ENCODE assay signal across 14 cellular contexts in the genomic region with DNA sequence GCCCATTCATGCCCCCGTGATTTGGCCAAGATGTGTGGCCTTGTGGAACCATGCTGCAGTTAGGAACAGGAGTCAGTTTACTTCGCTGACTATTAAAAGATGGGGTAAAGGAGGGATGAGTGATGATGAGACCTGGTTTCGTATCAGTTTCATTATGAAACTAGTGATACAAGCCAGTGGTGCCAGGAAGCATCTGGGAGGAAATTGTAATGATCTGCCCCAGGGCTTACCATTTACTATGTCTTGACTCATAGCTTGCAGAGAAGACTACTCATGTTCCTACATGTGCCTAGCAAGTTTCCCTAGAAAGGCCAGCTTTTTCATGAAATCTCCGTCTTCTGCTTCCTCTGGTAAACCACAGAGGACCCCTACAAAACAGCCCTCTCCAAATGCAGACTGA. TPM values are rescaled to one million over a fixed set of nuclear protein-coding genes. Genes with fewer than 3 reads are reported as not detected.
DNase-seq lines count a peak whose midpoint lies in the region; ATAC-seq, FAIRE-seq and TF ChIP-seq lines count a peak whose summit lies in the region.
"Had no signal": no experiment of that assay in that cellular context is flagged by ENCODE, and none has a peak within 500 bp of the region (broad histone marks: within the 10 kb centered on the region; RNA-seq: fewer than 3 reads in every experiment).

No MANE protein-coding gene starts in this region.

- no peaks in the 10 kb centered on the region for H3F3A ChIP-seq in smooth muscle cell (ENCODE audit: low read depth)

- no peak overlapping the region for H3K4me2 ChIP-seq in smooth muscle cell

- H3K36me3 ChIP-seq in smooth muscle cell (ENCODE audit: low read depth) = no peaks in the 10 kb centered on the region
- H3K36me3 ChIP-seq: WERI-Rb-1 had no signal

- H3K4me3 Mint-ChIP-seq in activated CD4-positive, alpha-beta memory T cell treated with anti-CD3 and anti-CD28 coated beads, Interleukin-2, amount 10 ng/mL, durations not matched to agents 7 days and 5 days = no peak overlapping the region
- H3K4me3 Mint-ChIP-seq in mesothelial cell of epicardium = no peak overlapping the region

- CTCF ChIA-PET in activated CD4-positive, alpha-beta memory T cell treated with anti-CD3 and anti-CD28 coated beads, Interleukin-2, amount 10 ng/mL, durations not matched to agents 7 days and 5 days (lab: Charles Lee) = interaction anchor here (0.9 to 1.5 kb wide), 3 partner anchors 55 to 456 kb away, joined by 3 to 6 read pairs (median 4); no protein-coding TSS in a partner anchor

- H3K4me1 Mint-ChIP-seq in activated CD4-positive, alpha-beta memory T cell treated with anti-CD3 and anti-CD28 coated beads, Interleukin-2, amount 10 ng/mL, durations not matched to agents 7 days and 5 days = peaks cover 19% of the 10 kb centered on the region
- peaks cover 9% of the 10 kb centered on the region for H3K4me1 Mint-ChIP-seq in mesothelial cell of epicardium

- H3K79me2 ChIP-seq in smooth muscle cell (ENCODE audit: low read depth) = no peaks in the 10 kb centered on the region

- H3K9ac ChIP-seq in smooth muscle cell (ENCODE audit: low read depth) = peak overlapping the region; percentile 54

- no peaks in the 10 kb centered on the region for H4K20me1 ChIP-seq in smooth muscle cell (ENCODE audit: low read depth)

- peaks cover 5% of the 10 kb centered on the region for H3K27me3 Mint-ChIP-seq in activated CD4-positive, alpha-beta memory T cell treated with anti-CD3 and anti-CD28 coated beads, Interleukin-2, amount 10 ng/mL, durations not matched to agents 7 days and 5 days
- no peaks in the 10 kb centered on the region for H3K27me3 Mint-ChIP-seq in mesothelial cell of epicardium (ENCODE audit: low read depth)

- WGBS in smooth muscle cell (ENCODE audit: low lambda C conversion rate) = 86% methylated on average over 4 of the region's 4 CpGs

- no peak overlapping the region for H2AFZ ChIP-seq in smooth muscle cell (ENCODE audit: low read depth)

- no peaks in the 10 kb centered on the region for H3K27me3 ChIP-seq in smooth muscle cell (ENCODE audit: low read depth)

- H3K27ac ChIP-seq in smooth muscle cell (ENCODE audit: low read depth) = peak overlapping the region; percentile 87
- H3K27ac ChIP-seq: WERI-Rb-1 had no signal

- DNase-seq in activated CD4-positive, CD25-positive, alpha-beta regulatory T cell treated with anti-CD3 and anti-CD28 coated beads, Interleukin-2, amount 50 U/mL, for 72 hours = no peak
- peak; percentile 26 for DNase-seq in activated CD4-positive, alpha-beta memory T cell treated with anti-CD3 and anti-CD28 coated beads, Interleukin-2, amount 10 ng/mL, durations not matched to agents 7 days and 5 days
- no peak for DNase-seq in smooth muscle cell (lab: John Stamatoyannopoulos, UW; ENCODE audit: unreplicated experiment)
- DNase-seq in mesothelial cell of epicardium (ENCODE audit: low spot score in 2 of 2, unreplicated experiment in 2 of 2) = no peak
- no peak for DNase-seq in urothelium cell line (ENCODE audit: low spot score)
- no peak for DNase-seq in HT-29 (ENCODE audit: low spot score)
- DNase-seq: caudate nucleus, mesenchymal stem cell, NCI-H1092 treated with DMSO at 0.1 percent for 48 hours, WERI-Rb-1 had no signal

- TF ChIP-seq CTCF in smooth muscle cell (IDR thresholded peaks at IDR 0.05; ENCODE audit: borderline replicate concordance, insufficient read depth, poor library complexity, severe bottlenecking) (no peak), mesothelial cell of epicardium (IDR thresholded peaks at IDR 0.05; ENCODE audit: unreplicated experiment) (no peak)

- ATAC-seq in activated CD4-positive, CD25-positive, alpha-beta regulatory T cell treated with anti-CD3 and anti-CD28 coated beads, Interleukin-2, amount 50 U/mL, for 24 hours = peak; percentile 96 to 97
- ATAC-seq in HG03354 (IDR thresholded peaks at IDR 0.05; ENCODE audit: poor library complexity, severe bottlenecking, unreplicated experiment) = peak; percentile 62

- H3K9me3 ChIP-seq in smooth muscle cell (replicated peaks; ENCODE audit: low read depth) = no peaks in the 10 kb centered on the region

- FAIRE-seq in urothelium cell line (lab: Jason Lieb, UNC) = no peak
- FAIRE-seq: A204.1, frontal cortex had no signal

- H3K4me3 ChIP-seq in smooth muscle cell = no peak overlapping the region

- H3K4me1 ChIP-seq in smooth muscle cell (ENCODE audit: low read depth) = no peaks in the 10 kb centered on the region

- no peaks in the 10 kb centered on the region for H3K36me3 Mint-ChIP-seq in activated CD4-positive, alpha-beta memory T cell treated with anti-CD3 and anti-CD28 coated beads, Interleukin-2, amount 10 ng/mL, durations not matched to agents 7 days and 5 days (ENCODE audit: low read depth)
- peaks cover 13% of the 10 kb centered on the region for H3K36me3 Mint-ChIP-seq in mesothelial cell of epicardium

- POLR2A ChIA-PET in activated CD4-positive, alpha-beta memory T cell treated with anti-CD3 and anti-CD28 coated beads, Interleukin-2, amount 10 ng/mL, durations not matched to agents 7 days and 5 days (lab: Charles Lee) = interaction anchor here (1.1 kb wide), 1 partner anchor 88 kb away, joined by 3 read pairs; no protein-coding TSS in a partner anchor

- no peaks in the 10 kb centered on the region for H3K9me3 Mint-ChIP-seq in activated CD4-positive, alpha-beta memory T cell treated with anti-CD3 and anti-CD28 coated beads, Interleukin-2, amount 10 ng/mL, durations not matched to agents 7 days and 5 days
- no peaks in the 10 kb centered on the region for H3K9me3 Mint-ChIP-seq in mesothelial cell of epicardium

- peak overlapping the region; percentile 36 for H3K27ac Mint-ChIP-seq in activated CD4-positive, alpha-beta memory T cell treated with anti-CD3 and anti-CD28 coated beads, Interleukin-2, amount 10 ng/mL, durations not matched to agents 7 days and 5 days
- no peak overlapping the region for H3K27ac Mint-ChIP-seq in mesothelial cell of epicardium

RNA-seq across cellular contexts. Expression of gene CDH3, which starts 23.2 kb away (rescaled TPM):
- total RNA-seq in activated CD4-positive, alpha-beta memory T cell treated with anti-CD3 and anti-CD28 coated beads, Interleukin-2, amount 10 ng/mL, durations not matched to agents 7 days and 5 days = under 1 TPM; 0.15 to 0.33 TPM
- total RNA-seq in smooth muscle cell (66.8 and 78.2 TPM in 2 replicates), mesothelial cell of epicardium (179 to 180 TPM (median 180 TPM) in 3 replicates)
- 18.9 and 77.6 TPM in 2 replicates for polyA plus RNA-seq in smooth muscle cell
- 2.9 and 4.2 TPM in 2 replicates for total RNA-seq in HT-29 (2014; rRNA removed; shearing (Covaris generic))

Comparison
In these comparisons a context has a peak if more than half of its experiments do, and no peak if none do; other contexts are left out.
1. RNA of gene CDH3, which starts 23.2 kb away (total RNA-seq): 179 to 180 TPM in mesothelial cell of epicardium and 66.8 to 78.2 TPM in smooth muscle cell; 2.9 to 4.2 TPM in HT-29 and 0.15 to 0.33 TPM in activated CD4-positive, alpha-beta memory T cell treated with anti-CD3 and anti-CD28 coated beads, Interleukin-2, amount 10 ng/mL, durations not matched to agents 7 days and 5 days; every median in the first group is over 10 times any median in the second.